In the genomic region with DNA sequence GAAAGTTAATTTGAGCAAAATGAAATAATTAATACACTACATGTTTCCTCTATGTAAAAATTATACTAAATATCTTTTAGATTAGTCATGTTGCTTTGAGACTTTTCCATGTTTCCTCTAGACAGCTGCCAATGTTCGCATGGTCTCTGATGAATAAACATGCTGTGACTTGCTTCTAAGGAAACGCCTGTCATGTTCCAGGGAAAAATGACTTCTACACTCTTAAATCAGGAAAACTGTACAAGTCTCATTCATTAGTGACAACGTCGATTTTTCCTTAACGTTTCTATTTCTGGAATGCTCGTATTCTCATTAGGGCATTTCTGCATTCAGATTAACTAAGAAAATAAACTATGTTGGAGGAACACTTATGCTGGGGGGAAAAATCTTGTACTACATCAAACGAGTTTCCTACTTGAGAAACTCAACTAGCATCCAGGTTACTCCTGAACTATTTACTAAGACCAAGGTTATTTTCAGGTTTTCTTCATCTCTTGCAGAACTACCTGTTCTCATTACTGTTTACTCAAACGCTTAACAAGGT, we compare ENCODE assay signal across 1 cellular context.
TF ChIP-seq lines count a peak whose summit lies in the region.

No MANE protein-coding gene starts in this region.

TF ChIP-seq in HepG2, 621 proteins besides CTCF, POLR2A, EP300 and RAD21 (continued from another document):
- TF ChIP-seq, protein P1, sequence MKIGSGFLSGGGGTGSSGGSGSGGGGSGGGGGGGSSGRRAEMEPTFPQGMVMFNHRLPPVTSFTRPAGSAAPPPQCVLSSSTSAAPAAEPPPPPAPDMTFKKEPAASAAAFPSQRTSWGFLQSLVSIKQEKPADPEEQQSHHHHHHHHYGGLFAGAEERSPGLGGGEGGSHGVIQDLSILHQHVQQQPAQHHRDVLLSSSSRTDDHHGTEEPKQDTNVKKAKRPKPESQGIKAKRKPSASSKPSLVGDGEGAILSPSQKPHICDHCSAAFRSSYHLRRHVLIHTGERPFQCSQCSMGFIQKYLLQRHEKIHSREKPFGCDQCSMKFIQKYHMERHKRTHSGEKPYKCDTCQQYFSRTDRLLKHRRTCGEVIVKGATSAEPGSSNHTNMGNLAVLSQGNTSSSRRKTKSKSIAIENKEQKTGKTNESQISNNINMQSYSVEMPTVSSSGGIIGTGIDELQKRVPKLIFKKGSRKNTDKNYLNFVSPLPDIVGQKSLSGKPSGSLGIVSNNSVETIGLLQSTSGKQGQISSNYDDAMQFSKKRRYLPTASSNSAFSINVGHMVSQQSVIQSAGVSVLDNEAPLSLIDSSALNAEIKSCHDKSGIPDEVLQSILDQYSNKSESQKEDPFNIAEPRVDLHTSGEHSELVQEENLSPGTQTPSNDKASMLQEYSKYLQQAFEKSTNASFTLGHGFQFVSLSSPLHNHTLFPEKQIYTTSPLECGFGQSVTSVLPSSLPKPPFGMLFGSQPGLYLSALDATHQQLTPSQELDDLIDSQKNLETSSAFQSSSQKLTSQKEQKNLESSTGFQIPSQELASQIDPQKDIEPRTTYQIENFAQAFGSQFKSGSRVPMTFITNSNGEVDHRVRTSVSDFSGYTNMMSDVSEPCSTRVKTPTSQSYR (CRISPR knock-in tag; IDR thresholded peaks at IDR 0.05; ENCODE audit: borderline replicate concordance), result no peak
- no peak for TF ChIP-seq MEIS2 (CRISPR knock-in tag; IDR thresholded peaks at IDR 0.05)
- peak; percentile 24; the same call in 1 of the 2 replicates for TF ChIP-seq ZBTB3 (CRISPR knock-in tag; IDR thresholded peaks at IDR 0.05; ENCODE audit: borderline replicate concordance, low read depth)
- TF ChIP-seq JUNB (CRISPR knock-in tag; IDR thresholded peaks at IDR 0.05; ENCODE audit: borderline replicate concordance), result no peak
- TF ChIP-seq, protein P2, sequence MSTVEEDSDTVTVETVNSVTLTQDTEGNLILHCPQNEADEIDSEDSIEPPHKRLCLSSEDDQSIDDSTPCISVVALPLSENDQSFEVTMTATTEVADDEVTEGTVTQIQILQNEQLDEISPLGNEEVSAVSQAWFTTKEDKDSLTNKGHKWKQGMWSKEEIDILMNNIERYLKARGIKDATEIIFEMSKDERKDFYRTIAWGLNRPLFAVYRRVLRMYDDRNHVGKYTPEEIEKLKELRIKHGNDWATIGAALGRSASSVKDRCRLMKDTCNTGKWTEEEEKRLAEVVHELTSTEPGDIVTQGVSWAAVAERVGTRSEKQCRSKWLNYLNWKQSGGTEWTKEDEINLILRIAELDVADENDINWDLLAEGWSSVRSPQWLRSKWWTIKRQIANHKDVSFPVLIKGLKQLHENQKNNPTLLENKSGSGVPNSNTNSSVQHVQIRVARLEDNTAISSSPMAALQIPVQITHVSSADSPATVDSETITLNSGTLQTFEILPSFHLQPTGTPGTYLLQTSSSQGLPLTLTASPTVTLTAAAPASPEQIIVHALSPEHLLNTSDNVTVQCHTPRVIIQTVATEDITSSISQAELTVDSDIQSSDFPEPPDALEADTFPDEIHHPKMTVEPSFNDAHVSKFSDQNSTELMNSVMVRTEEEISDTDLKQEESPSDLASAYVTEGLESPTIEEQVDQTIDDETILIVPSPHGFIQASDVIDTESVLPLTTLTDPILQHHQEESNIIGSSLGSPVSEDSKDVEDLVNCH (CRISPR knock-in tag; IDR thresholded peaks at IDR 0.05), result 0 out of 2 replicates have a peak, but pooled peaks have one; percentile 33
- 0 out of 2 replicates have a peak, but pooled peaks have one; percentile 77 for TF ChIP-seq MBD4 (IDR thresholded peaks at IDR 0.05; ENCODE audit: borderline replicate concordance, low read length)
- 0 out of 2 replicates have a peak, but pooled peaks have one; percentile 61 for TF ChIP-seq BCL6 (CRISPR knock-in tag; IDR thresholded peaks at IDR 0.05)
- peak; percentile 56 for TF ChIP-seq GATAD2A (CRISPR knock-in tag; IDR thresholded peaks at IDR 0.05)
- TF ChIP-seq GTF3A (CRISPR knock-in tag; conservative IDR thresholded peaks at IDR 0.05), result peak; percentile 30; the same call in 1 of the 2 replicates
- TF ChIP-seq CEBPG (CRISPR knock-in tag; IDR thresholded peaks at IDR 0.05), result peak; percentile 35; the same call in 1 of the 2 replicates
- TF ChIP-seq ZNF569 (CRISPR knock-in tag; IDR thresholded peaks at IDR 0.05; ENCODE audit: borderline replicate concordance), result 0 out of 2 replicates have a peak, but pooled peaks have one; percentile 4
- TF ChIP-seq XRCC5 (optimal IDR thresholded peaks at IDR 0.05; ENCODE audit: low read length), result no peak
- TF ChIP-seq SIX1 (CRISPR knock-in tag; IDR thresholded peaks at IDR 0.05; ENCODE audit: borderline replicate concordance), result 0 out of 2 replicates have a peak, but pooled peaks have one; percentile 4
